ENCODE assay signal across 10 cellular contexts in the genomic region with DNA sequence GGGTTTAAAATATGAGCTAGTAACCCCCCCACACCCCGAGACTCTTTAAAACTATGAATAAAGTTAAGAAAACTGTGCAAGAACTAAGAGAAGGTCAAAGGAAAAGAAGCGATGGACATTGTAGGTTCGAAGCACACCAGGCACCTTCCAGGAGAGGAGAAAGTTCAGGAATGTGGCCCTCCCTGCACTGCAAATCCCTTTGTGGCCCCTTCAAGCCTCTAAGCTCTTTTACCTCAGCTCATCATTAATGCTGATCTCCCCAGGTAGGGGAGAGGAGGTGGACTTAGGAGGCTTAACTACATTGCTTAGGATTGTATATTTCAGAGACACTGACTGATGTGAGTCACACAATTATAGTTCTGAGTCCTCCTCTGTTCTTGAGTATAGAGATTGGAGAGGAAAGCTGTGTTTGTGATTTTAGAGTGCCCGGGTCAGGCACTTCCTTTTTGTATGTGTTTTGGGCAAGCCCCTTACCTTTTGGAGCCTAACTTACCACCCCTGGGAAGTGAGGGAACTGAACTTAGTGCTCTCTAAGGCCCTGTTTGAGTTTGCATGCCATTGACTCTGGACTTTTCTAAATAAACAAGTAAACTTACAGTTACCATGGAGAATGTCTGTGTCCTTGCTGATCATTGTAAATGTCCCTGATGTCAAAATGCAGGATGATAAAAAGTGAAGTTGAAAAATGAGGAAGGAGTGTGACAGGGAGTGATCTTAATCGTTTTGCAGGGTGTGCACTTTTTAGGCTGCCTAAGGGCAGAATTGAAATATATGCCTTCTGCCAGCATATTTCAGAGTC.
DNase-seq lines count a peak whose midpoint lies in the region; ATAC-seq and TF ChIP-seq lines count a peak whose summit lies in the region.
"Had no signal": no experiment of that assay in that cellular context is flagged by ENCODE, and none has a peak within 500 bp of the region (broad histone marks: within the 10 kb centered on the region; RNA-seq: fewer than 3 reads in every experiment).

No MANE protein-coding gene starts in this region.

- H3K36me3 Mint-ChIP-seq in Calu3 (ENCODE audit: insufficient read depth, unreplicated experiment): no peaks in the 10 kb centered on the region

- 0 out of 2 replicates have a peak overlapping the region, but pooled peaks have one; percentile 7 for H2AFZ ChIP-seq in Karpas-422 (ENCODE audit: low read length)

- no peaks in the 10 kb centered on the region for H3K79me2 ChIP-seq in Karpas-422 (ENCODE audit: low read length)

- no peaks in the 10 kb centered on the region for H4K20me1 ChIP-seq in Karpas-422 (ENCODE audit: insufficient read depth, low read depth, low read length)

- 74% methylated on average over 5 of the region's 5 CpGs for WGBS in right cardiac atrium
- WGBS in spleen, 5 donors: 59 to 61% (median 60%) methylated on average over 5 of the region's 5 CpGs

- no peaks in the 10 kb centered on the region for H3K4me1 Mint-ChIP-seq in Calu3 (ENCODE audit: low read depth, unreplicated experiment)

- CTCF ChIA-PET in Calu3 (lab: Charles Lee): no interaction called here

- BruUV-seq in Calu3 (replicated peaks; lab: Mats Ljungman, UMichigan): no TSS peak

- H3K4me2 ChIP-seq in Karpas-422 (ENCODE audit: low read depth, low read length, poor library complexity, severe bottlenecking): no peak overlapping the region

- H3K36me3 ChIP-seq in Karpas-422 (ENCODE audit: insufficient read depth, low read length) (no peaks in the 10 kb centered on the region), spleen (no peaks in the 10 kb centered on the region)
- H3K36me3 ChIP-seq: HAP-1 had no signal

- ATAC-seq in right cardiac atrium (peak; percentile 73 to 74), HG03521 (IDR thresholded peaks at IDR 0.05; ENCODE audit: unreplicated experiment) (no peak), HG02840 (IDR thresholded peaks at IDR 0.05; ENCODE audit: low FRiP score, unreplicated experiment) (no peak)

- H3K4me3 ChIP-seq in Karpas-422 (ENCODE audit: low read length) (no peak overlapping the region), right cardiac atrium (ENCODE audit: low read length) (no peak overlapping the region), spleen (no peak overlapping the region)
- H3K4me3 ChIP-seq: HAP-1 had no signal

- no peak overlapping the region for H3K9ac ChIP-seq in Karpas-422 (ENCODE audit: low read length)

- H3K27ac ChIP-seq in Karpas-422 (ENCODE audit: low read length) (no peak overlapping the region), right cardiac atrium (ENCODE audit: low read length) (no peak overlapping the region), spleen (peak overlapping the region; percentile 15 to 83 (median 69))

- no peaks in the 10 kb centered on the region for H3K27me3 Mint-ChIP-seq in Calu3 (ENCODE audit: unreplicated experiment)

- no peaks in the 10 kb centered on the region for H3K9me3 ChIP-seq in Karpas-422 (ENCODE audit: low read length)
- H3K9me3 ChIP-seq in right cardiac atrium (ENCODE audit: control insufficient read depth, low read length): no peaks in the 10 kb centered on the region
- no peaks in the 10 kb centered on the region for H3K9me3 ChIP-seq in spleen
- H3K9me3 ChIP-seq: HAP-1 had no signal

- no peak overlapping the region for H3K4me3 Mint-ChIP-seq in Calu3 (ENCODE audit: low read depth, unreplicated experiment)

- H3K9me3 Mint-ChIP-seq in Calu3 (ENCODE audit: low read depth, unreplicated experiment): no peaks in the 10 kb centered on the region

- H3K9me2 ChIP-seq in Karpas-422 (replicated peaks; ENCODE audit: insufficient read depth, low read length): no peaks in the 10 kb centered on the region

- H3K27me3 ChIP-seq in Karpas-422 (ENCODE audit: low read length): no peaks in the 10 kb centered on the region
- no peaks in the 10 kb centered on the region for H3K27me3 ChIP-seq in right cardiac atrium (ENCODE audit: control insufficient read depth, insufficient read depth)
- no peaks in the 10 kb centered on the region for H3K27me3 ChIP-seq in spleen (replicated peaks in 1 of 7)

- no peak for TF ChIP-seq POLR2A in spleen (IDR thresholded peaks at IDR 0.05)

- no peak for DNase-seq in Karpas-422
- peak; percentile 10 for DNase-seq in UCSD-AML1 (lab: John Stamatoyannopoulos, UW; ENCODE audit: unreplicated experiment)
- DNase-seq in right cardiac atrium: no peak
- DNase-seq in spleen: no peak
- DNase-seq in LoVo (ENCODE audit: low spot score): no peak
- DNase-seq in Calu3: no peak
- DNase-seq: MM.1S had no signal

- no peak for TF ChIP-seq CTCF in spleen (IDR thresholded peaks at IDR 0.05 in 8 of 11, conservative IDR thresholded peaks at IDR 0.05 in 3 of 11)
- TF ChIP-seq CTCF in Calu3 (IDR thresholded peaks at IDR 0.05; ENCODE audit: unreplicated experiment): no peak

- H3K27ac Mint-ChIP-seq in Calu3 (ENCODE audit: unreplicated experiment): no peak overlapping the region

- H3K4me1 ChIP-seq in Karpas-422 (ENCODE audit: low read length) (peaks cover 19% of the 10 kb centered on the region), right cardiac atrium (ENCODE audit: control insufficient read depth, insufficient read depth, low read length) (peaks cover 1% of the 10 kb centered on the region), spleen (peaks cover 0 to 36% (median 13%) of the 10 kb centered on the region in 6 donors)

- intact Hi-C loops in right cardiac atrium (cut with DNase I) (no loop called here), spleen (cut with DNase I; ENCODE audit: low total_unique reads) (no loop called here), Calu3 (cut with micrococcal nuclease; ENCODE audit: unreplicated experiment) (no loop called here)

Comparison
In these comparisons a context has a peak if more than half of its experiments do, and no peak if none do; other contexts are left out.
1. H3K27ac ChIP-seq: peak in spleen (8 of 8); none in Karpas-422 (single experiment) and right cardiac atrium (single experiment).
2. ATAC-seq: peak in right cardiac atrium (2 of 2); none in HG03521 (single experiment) and HG02840 (single experiment).